Comparison of ENCODE assay signal across 8 cellular contexts in genomic region chr2:157751462-157752058, GRCh38.
A peak's percentile ranks its signal among the peaks of the same experiment; 100 is the strongest.
DNase-seq lines count a peak whose midpoint lies in the region; ATAC-seq, FAIRE-seq and TF ChIP-seq lines count a peak whose summit lies in the region.

No MANE protein-coding gene starts in this region.

- in situ Hi-C loops in HepG2 (cut with HindIII; ENCODE audit: extremely low pct_ligation_motif_present, low pct_unique_long_range_greater_than_20kb), result loop anchor here (25.0 kb wide), 1 partner anchor 264 kb away; no protein-coding TSS in a partner anchor

- ATAC-seq in left ventricle myocardium superior (peak; percentile 63), Right ventricle myocardium inferior (no peak), HG03442 (IDR thresholded peaks at IDR 0.05; ENCODE audit: unreplicated experiment) (peak; percentile 66), HepG2 (peak; percentile 75)

- CTCF ChIA-PET in HepG2 (lab: Yijun Ruan, JAX; ENCODE audit: low intra/inter-chr PET ratio, low total read pairs), result no interaction called here

- TF ChIP-seq POLR2A in HepG2 (IDR thresholded peaks at IDR 0.05; ENCODE audit: insufficient read depth in 1 of 2, low read depth in 2 of 2, low read length in 2 of 2) (no peak), vagina (IDR thresholded peaks at IDR 0.05) (no peak), lower leg skin (IDR thresholded peaks at IDR 0.05) (no peak)

- WGBS in HepG2 (ENCODE audit: low lambda C conversion rate), result 96% methylated on average over 6 of the region's 6 CpGs
- 80 to 83% methylated on average over 6 of the region's 6 CpGs for WGBS in lower leg skin, 2 donors

- peak; percentile 37 for DNase-seq in left ventricle myocardium superior
- DNase-seq in Right ventricle myocardium inferior (ENCODE audit: missing footprints), result no peak
- peak; percentile 27 to 43 for DNase-seq in activated CD4-positive, alpha-beta T cell treated with anti-CD3 and anti-CD28 coated beads, Interleukin-2, amount 50 U/mL, for 48 hours
- DNase-seq in HepG2 (ENCODE audit: low spot score), result peak; percentile 22
- no peak for DNase-seq in vagina (ENCODE audit: extremely low spot score in 2 of 2)
- DNase-seq in lower leg skin (ENCODE audit: low spot score in 2 of 2), result no peak
- DNase-seq in A172 (ENCODE audit: low spot score), result no peak

- H3K4me2 ChIP-seq in HepG2 (ENCODE audit: low read depth, low read length), result no peak overlapping the region

- intact Hi-C loops in left ventricle myocardium superior (cut with micrococcal nuclease) (no loop called here), Right ventricle myocardium inferior (cut with DNase I) (no loop called here), HepG2 (cut with micrococcal nuclease; ENCODE audit: unreplicated experiment) (loop anchor here (5.0 kb wide), 1 partner anchor 179 kb away; no protein-coding TSS in a partner anchor), vagina (cut with DNase I) (no loop called here), lower leg skin (cut with DNase I; ENCODE audit: low total_unique reads) (no loop called here)

- no peak for TF ChIP-seq RAD21 in HepG2 (CRISPR knock-in tag; IDR thresholded peaks at IDR 0.05)

- TF ChIP-seq CTCF in HepG2 (CRISPR knock-in tag; IDR thresholded peaks at IDR 0.05), result peak; percentile 49
- no peak for TF ChIP-seq CTCF in vagina (IDR thresholded peaks at IDR 0.05)
- TF ChIP-seq CTCF in lower leg skin (IDR thresholded peaks at IDR 0.05), result no peak

- H3K36me3 ChIP-seq in HepG2 (replicated peaks in 1 of 2; ENCODE audit: control insufficient read depth in 1 of 2, insufficient read depth in 2 of 2, low read length in 2 of 2) (peaks cover 0 to 7% of the 10 kb centered on the region in 2 experiments; a peak in 1 of 5 replicates), vagina (peaks cover 0 to 5% of the 10 kb centered on the region in 2 donors)

- H3K27ac ChIP-seq in HepG2 (ENCODE audit: extremely low read length, insufficient read depth, low read length), result no peak overlapping the region
- H3K27ac ChIP-seq in vagina, result no peak overlapping the region

- no TSS peak for BruUV-seq in HepG2 (replicated peaks; lab: Mats Ljungman, UMichigan)

- H3K27me3 ChIP-seq in HepG2 (ENCODE audit: control insufficient read depth in 1 of 2, insufficient read depth in 2 of 2, low read length in 2 of 2), result no peaks in the 10 kb centered on the region
- H3K27me3 ChIP-seq in vagina, result no peaks in the 10 kb centered on the region

- TF ChIP-seq EP300 in HepG2 (IDR thresholded peaks at IDR 0.05; ENCODE audit: low read depth in 2 of 2, low read length in 2 of 2) (no peak), HepG2 (CRISPR knock-in tag; IDR thresholded peaks at IDR 0.05; ENCODE audit: borderline replicate concordance) (no peak)

- H3K9me3 ChIP-seq in HepG2 (ENCODE audit: low read length) (peaks cover 5% of the 10 kb centered on the region; the same call in 1 of the 2 replicates), vagina (peaks cover 5% of the 10 kb centered on the region)

- H4K20me1 ChIP-seq in HepG2 (ENCODE audit: insufficient read depth, low read length), result no peaks in the 10 kb centered on the region

- peak; percentile 15 for FAIRE-seq in HepG2 (lab: Jason Lieb, UNC)

- H3K9ac ChIP-seq in HepG2 (ENCODE audit: insufficient read depth, low read depth, low read length), result no peak overlapping the region

- H3K4me3 ChIP-seq in HepG2 (replicated peaks in 1 of 3; ENCODE audit: insufficient read depth in 1 of 3, low read depth in 2 of 3, low read length in 3 of 3) (no peak overlapping the region), vagina (no peak overlapping the region), lower leg skin (ENCODE audit: low read depth, poor library complexity, severe bottlenecking) (no peak overlapping the region)

- H3K79me2 ChIP-seq in HepG2 (ENCODE audit: insufficient read depth, low read length), result no peaks in the 10 kb centered on the region

- POLR2A ChIA-PET in HepG2 (lab: Yijun Ruan, JAX), result no interaction called here

- H3K4me1 ChIP-seq in HepG2 (ENCODE audit: insufficient read depth, low read length) (no peaks in the 10 kb centered on the region), vagina (peaks cover 13% of the 10 kb centered on the region)

- no peak overlapping the region for H2AFZ ChIP-seq in HepG2 (ENCODE audit: low read length)

TF ChIP-seq in HepG2, 621 proteins besides CTCF, POLR2A, EP300 and RAD21:
- TF ChIP-seq ZNF691 (CRISPR knock-in tag; IDR thresholded peaks at IDR 0.05; ENCODE audit: borderline replicate concordance, low read depth), result no peak

Comparison
In these comparisons a context has a peak if more than half of its experiments do, and no peak if none do; other contexts are left out.
1. DNase-seq: peak in left ventricle myocardium superior (single experiment), activated CD4-positive, alpha-beta T cell treated with anti-CD3 and anti-CD28 coated beads, Interleukin-2, amount 50 U/mL, for 48 hours (2 of 2) and HepG2 (single experiment); none in Right ventricle myocardium inferior (single experiment), vagina (0 of 2), lower leg skin (0 of 2) and A172 (single experiment).